In genomic region chr6:66029391-66029790, GRCh38 we compare ENCODE assay signal across 27 cellular contexts.
"Had no signal": no experiment of that assay in that cellular context is flagged by ENCODE, and none has a peak within 500 bp of the region (broad histone marks: within the 10 kb centered on the region; RNA-seq: fewer than 3 reads in every experiment).

No MANE protein-coding gene starts in this region.

- DNase-seq: stimulated activated CD4-positive, alpha-beta T cell treated with anti-CD3 and anti-CD28 coated beads, Interleukin-2, amount 100 ng/mL, for 48 hours; stimulated activated CD4-positive, alpha-beta T cell treated with anti-CD3 and anti-CD28 coated beads, Interleukin-4, amount 100 ng/mL, for 1 hour; stimulated activated CD4-positive, alpha-beta T cell treated with anti-CD3 and anti-CD28 coated beads, Interleukin-4, amount 100 ng/mL, for 24 hours; stimulated activated CD4-positive, alpha-beta T cell treated with anti-CD3 and anti-CD28 coated beads, Interleukin-4, amount 100 ng/mL, for 4 hours; stimulated activated CD8-positive, alpha-beta memory T cell treated with anti-CD3 and anti-CD28 coated beads, Interleukin-4, amount 100 ng/mL, for 48 hours; stimulated activated naive B cell treated with anti-CD40 and anti-IgM and Interleukin-4, amounts not matched to agents 10 μg/mL and 1 μg/mL and 100 μg/mL, for 72 hours; stimulated activated naive CD4-positive, alpha-beta T cell; stimulated activated naive CD4-positive, alpha-beta T cell treated with Interleukin-2 at 50 U/mL for 16 hours; stimulated activated naive CD8-positive, alpha-beta T cell treated with anti-CD3 and anti-CD28 coated beads, Interleukin-15, amount 100 ng/mL, for 72 hours; stimulated activated naive CD8-positive, alpha-beta T cell treated with anti-CD3 and anti-CD28 coated beads, Interleukin-15, Interleukin-2, amounts not matched to agents 100 U/mL and 50 U/mL, for 24 hours; stomach; substantia nigra; testis; thyroid gland; tibial artery; transverse colon; trophoblast cell; upper lobe of right lung; uterus had no signal

- H3K4me1 ChIP-seq: stomach, suprapubic skin, testis, thyroid gland, tibial artery, tibial nerve, transverse colon, upper lobe of left lung, upper lobe of right lung, uterus, vagina had no signal

- FAIRE-seq: urothelium cell line had no signal

- ATAC-seq: stimulated activated effector memory CD8-positive, alpha-beta T cell treated with anti-CD3 and anti-CD28 coated beads, Interleukin-12 subunit alpha, Interleukin-12 subunit beta, amount 100 ng/mL, for 72 hours; stimulated activated memory B cell treated with anti-CD40 and anti-IgM and Interleukin-4, amounts not matched to agents 10 μg/mL and 1 μg/mL and 100 μg/mL, for 72 hours; stimulated activated naive B cell treated with anti-CD40 and anti-IgM and Interleukin-4, amounts not matched to agents 10 μg/mL and 1 μg/mL and 100 μg/mL, for 72 hours; stimulated activated naive CD8-positive, alpha-beta T cell treated with anti-CD3 and anti-CD28 coated beads, Interleukin-15, amount 100 ng/mL, for 72 hours; stimulated activated naive CD8-positive, alpha-beta T cell treated with anti-CD3 and anti-CD28 coated beads, Interleukin-15, Interleukin-2, amounts not matched to agents 100 U/mL and 50 U/mL, for 24 hours; upper lobe of right lung had no signal

- H3K27ac ChIP-seq: stomach, suprapubic skin, testis, thoracic aorta, thyroid gland, tibial artery, tibial nerve, transverse colon, upper lobe of left lung, upper lobe of right lung, uterus, vagina had no signal

- H3K4me3 ChIP-seq: stomach, suprapubic skin, testis, thoracic aorta, thyroid gland, tibial artery, tibial nerve, transverse colon, upper lobe of left lung, upper lobe of right lung, uterus, vagina had no signal

- H3K36me3 ChIP-seq: stomach, suprapubic skin, thoracic aorta, thyroid gland, tibial artery, tibial nerve, transverse colon, upper lobe of left lung, upper lobe of right lung, uterus, vagina had no signal

- H3K9me3 ChIP-seq: stomach, suprapubic skin, testis, thoracic aorta, thyroid gland, tibial artery, tibial nerve, upper lobe of left lung, upper lobe of right lung, uterus, vagina had no signal

- H3K27me3 ChIP-seq: stomach, suprapubic skin, testis, thyroid gland, tibial artery, tibial nerve, transverse colon, upper lobe of left lung, upper lobe of right lung, uterus, vagina had no signal
